In the genomic region with DNA sequence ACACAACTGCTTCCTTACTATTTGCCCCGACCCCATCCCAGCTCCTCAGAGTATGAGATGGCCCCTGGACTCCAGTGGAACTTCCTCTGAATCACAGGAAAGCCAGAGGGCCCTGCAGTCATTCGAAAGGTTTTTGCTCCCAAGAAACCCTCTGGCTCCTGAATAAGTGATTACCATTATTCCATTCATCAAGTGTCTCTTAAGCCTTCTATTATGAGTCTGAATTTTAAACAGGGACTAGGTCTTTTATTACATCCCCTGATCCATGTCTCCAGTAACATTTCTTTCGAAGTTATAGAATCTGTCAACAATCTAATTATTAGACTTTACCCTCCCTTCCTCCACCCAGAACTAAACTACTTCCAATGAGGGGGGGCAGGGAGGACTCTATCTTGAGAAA, we compare ENCODE assay signal across 22 cellular contexts.
"Had no signal": no experiment of that assay in that cellular context is flagged by ENCODE, and none has a peak within 500 bp of the region (broad histone marks: within the 10 kb centered on the region; RNA-seq: fewer than 3 reads in every experiment).

No MANE protein-coding gene starts in this region.

- H3K4me3 ChIP-seq: left lung, sigmoid colon, transverse colon, vagina had no signal

- H3K27ac Mint-ChIP-seq: activated CD4-positive, alpha-beta memory T cell treated with anti-CD3 and anti-CD28 coated beads for 36 hours; activated naive CD4-positive, alpha-beta T cell treated with anti-CD3 and anti-CD28 coated beads for 36 hours; activated naive CD8-positive, alpha-beta T cell treated with anti-CD3 and anti-CD28 coated beads, Interleukin-2, amount 50 U/mL, for 24 hours; activated T-cell treated with anti-CD3 and anti-CD28 coated beads, Interleukin-2, amount 50 U/mL, for 72 hours; dendritic cell treated with granulocyte-macrophage colony-stimulating factor and Interleukin-4, amounts not matched to agents 40 ng/mL and 50 ng/mL, for 4 days; immature natural killer cell; nephron progenitor cell; stimulated activated naive B cell treated with anti-CD40 and anti-IgM and Interleukin-4, amounts not matched to agents 10 μg/mL and 1 μg/mL and 100 μg/mL, for 72 hours had no signal

- ATAC-seq: activated naive CD8-positive, alpha-beta T cell treated with anti-CD3 and anti-CD28 coated beads, Interleukin-2, amount 50 U/mL, for 24 hours; activated T-cell treated with anti-CD3 and anti-CD28 coated beads, Interleukin-2, amount 50 U/mL, for 72 hours; esophagus mucosa; left lung; stimulated activated naive B cell treated with anti-CD40 and anti-IgM and Interleukin-4, amounts not matched to agents 10 μg/mL and 1 μg/mL and 100 μg/mL, for 72 hours had no signal

- H3K9me3 Mint-ChIP-seq: activated CD4-positive, alpha-beta memory T cell treated with anti-CD3 and anti-CD28 coated beads for 36 hours; activated naive CD4-positive, alpha-beta T cell treated with anti-CD3 and anti-CD28 coated beads for 36 hours; activated naive CD8-positive, alpha-beta T cell treated with anti-CD3 and anti-CD28 coated beads, Interleukin-2, amount 50 U/mL, for 24 hours; activated T-cell treated with anti-CD3 and anti-CD28 coated beads, Interleukin-2, amount 50 U/mL, for 72 hours; dendritic cell treated with granulocyte-macrophage colony-stimulating factor and Interleukin-4, amounts not matched to agents 40 ng/mL and 50 ng/mL, for 4 days; nephron progenitor cell; stimulated activated naive B cell treated with anti-CD40 and anti-IgM and Interleukin-4, amounts not matched to agents 10 μg/mL and 1 μg/mL and 100 μg/mL, for 72 hours had no signal

- H3K27ac ChIP-seq: brain microvascular endothelial cell, left lung, sigmoid colon, transverse colon, vagina had no signal

- H3K27me3 ChIP-seq: left lung, sigmoid colon, transverse colon, vagina had no signal

- H3K36me3 Mint-ChIP-seq: activated CD4-positive, alpha-beta memory T cell treated with anti-CD3 and anti-CD28 coated beads for 36 hours; immature natural killer cell; stimulated activated naive B cell treated with anti-CD40 and anti-IgM and Interleukin-4, amounts not matched to agents 10 μg/mL and 1 μg/mL and 100 μg/mL, for 72 hours had no signal

- H3K4me1 Mint-ChIP-seq: immature natural killer cell had no signal

- H3K4me3 Mint-ChIP-seq: activated CD4-positive, alpha-beta memory T cell treated with anti-CD3 and anti-CD28 coated beads for 36 hours; activated naive CD4-positive, alpha-beta T cell treated with anti-CD3 and anti-CD28 coated beads for 36 hours; activated naive CD8-positive, alpha-beta T cell treated with anti-CD3 and anti-CD28 coated beads, Interleukin-2, amount 50 U/mL, for 24 hours; activated T-cell treated with anti-CD3 and anti-CD28 coated beads, Interleukin-2, amount 50 U/mL, for 72 hours; dendritic cell treated with granulocyte-macrophage colony-stimulating factor and Interleukin-4, amounts not matched to agents 40 ng/mL and 50 ng/mL, for 4 days; immature natural killer cell; nephron progenitor cell; stimulated activated naive B cell treated with anti-CD40 and anti-IgM and Interleukin-4, amounts not matched to agents 10 μg/mL and 1 μg/mL and 100 μg/mL, for 72 hours had no signal

- H3K27me3 Mint-ChIP-seq: activated CD4-positive, alpha-beta memory T cell treated with anti-CD3 and anti-CD28 coated beads for 36 hours; dendritic cell treated with granulocyte-macrophage colony-stimulating factor and Interleukin-4, amounts not matched to agents 40 ng/mL and 50 ng/mL, for 4 days had no signal

- H3K36me3 ChIP-seq: brain microvascular endothelial cell, left lung, sigmoid colon, transverse colon, vagina had no signal

- DNase-seq: activated CD4-positive, alpha-beta memory T cell treated with anti-CD3 and anti-CD28 coated beads for 36 hours; activated CD4-positive, alpha-beta T cell treated with anti-CD3 and anti-CD28 coated beads for 48 hours; activated effector memory CD4-positive, alpha-beta T cell treated with Interleukin-2 at 50 U/mL for 16 hours; activated naive CD4-positive, alpha-beta T cell treated with anti-CD3 and anti-CD28 coated beads for 36 hours; activated naive CD8-positive, alpha-beta T cell treated with anti-CD3 and anti-CD28 coated beads, Interleukin-2, amount 50 U/mL, for 24 hours; activated T-cell treated with anti-CD3 and anti-CD28 coated beads, Interleukin-2, amount 50 U/mL, for 72 hours; anterior cingulate cortex; brain microvascular endothelial cell; caudate nucleus; effector CD8-positive, alpha-beta T cell; foreskin melanocyte; immature natural killer cell; left lung; nephron progenitor cell; sigmoid colon; stimulated activated CD4-positive, alpha-beta T cell treated with anti-CD3 and anti-CD28 coated beads, Interleukin-2, amount 100 ng/mL, for 48 hours; stimulated activated CD8-positive, alpha-beta memory T cell treated with anti-CD3 and anti-CD28 coated beads, Interleukin-4, amount 100 ng/mL, for 48 hours; stimulated activated naive B cell treated with anti-CD40 and anti-IgM and Interleukin-4, amounts not matched to agents 10 μg/mL and 1 μg/mL and 100 μg/mL, for 72 hours; transverse colon had no signal

- H3K9me3 ChIP-seq: left lung, sigmoid colon, transverse colon, vagina had no signal
